Comparison of ENCODE assay signal across 8 cellular contexts in the genomic region with DNA sequence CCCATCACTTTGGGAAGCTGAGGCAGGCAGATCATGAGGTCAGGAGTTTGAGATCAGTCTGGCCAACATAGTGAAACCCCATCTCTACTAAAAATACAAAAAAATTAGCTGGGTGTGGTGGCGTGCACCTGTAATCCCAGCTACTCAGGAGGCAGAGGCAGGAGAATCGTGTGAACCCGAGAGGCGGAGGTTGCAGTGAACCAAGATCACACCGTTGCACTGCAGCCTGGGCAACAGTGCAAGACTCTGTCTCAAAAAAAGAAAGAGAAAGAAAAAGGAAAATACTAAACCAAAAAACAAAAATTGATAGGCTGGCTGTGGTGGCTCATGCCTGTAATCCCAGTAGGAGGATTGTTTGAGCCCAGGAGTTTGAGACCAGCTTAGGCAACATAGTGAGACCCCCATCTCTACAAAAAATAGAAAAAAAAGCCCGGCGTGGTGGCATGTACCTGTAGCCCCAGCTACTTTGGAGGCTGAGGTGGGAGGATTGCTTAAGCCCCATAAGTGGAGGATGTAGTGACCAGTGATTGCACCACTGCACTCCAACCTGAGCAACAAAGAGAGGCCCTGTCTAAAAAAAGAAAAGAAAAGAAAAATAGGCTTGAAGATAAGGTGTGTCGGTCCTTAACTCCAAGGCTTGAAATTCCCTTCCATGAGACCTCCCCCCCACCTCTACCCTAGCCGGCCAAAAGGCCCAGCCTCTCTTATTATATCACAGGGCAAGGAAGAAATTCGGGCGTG. TPM values are rescaled to one million over a fixed set of nuclear protein-coding genes. Genes with fewer than 3 reads are reported as not detected.
A peak's percentile ranks its signal among the peaks of the same experiment; 100 is the strongest.
DNase-seq lines count a peak whose midpoint lies in the region; ATAC-seq, FAIRE-seq and TF ChIP-seq lines count a peak whose summit lies in the region.
"Not testable (repeated sequence)": the region's sequence is repeated elsewhere in the genome, so short reads cannot be mapped to it uniquely, and the experiment has no call there.

No MANE protein-coding gene starts in this region.

- no CpG with 5 or more reads among the region's 11 CpGs for WGBS in IMR-90 (ENCODE audit: extremely low coverage in 2 of 2, insufficient read length in 1 of 2), 2 experiments
- 73% methylated on average over 11 of the region's 11 CpGs; no CpG with 5 or more reads in 1 of the 2 experiments for WGBS in H1 (ENCODE audit: extremely low coverage in 1 of 2, insufficient coverage in 1 of 2, insufficient read length in 1 of 2, insufficient replicate concordance in 2 of 2, low coverage in 1 of 2, low lambda C conversion rate in 2 of 2, missing lambda C conversion rate in 1 of 2), 2 experiments
- 64% methylated on average over 11 of the region's 11 CpGs for WGBS in thymus

- not testable (repeated sequence) for H2BK120ac ChIP-seq in IMR-90 (ENCODE audit: low read depth, low read length); H1 (replicated peaks; ENCODE audit: low read depth, low read length)

- not testable (repeated sequence) for H2AK5ac ChIP-seq in IMR-90 (ENCODE audit: low read depth, low read length); H1 (ENCODE audit: low read depth, low read length)

- FAIRE-seq in H1 (lab: Jason Lieb, UNC): not testable (repeated sequence)

- peak overlapping the region; percentile 12; the same call in 1 of the 2 replicates for H3K4ac ChIP-seq in IMR-90 (ENCODE audit: low read depth, low read length)
- H3K4ac ChIP-seq in H1 (replicated peaks; ENCODE audit: insufficient read length, low read depth, low read length): not testable (repeated sequence)

- 0 out of 2 replicates have a peak overlapping the region, but pooled peaks have one; percentile 40 for H3K56ac ChIP-seq in IMR-90 (ENCODE audit: extremely low read depth, insufficient read depth, low read length)
- not testable (repeated sequence) for H3K56ac ChIP-seq in H1 (replicated peaks; ENCODE audit: insufficient read length, low read depth, low read length)

- H4K20me1 ChIP-seq in IMR-90 (ENCODE audit: insufficient read depth, low read length); H1 (replicated peaks in 1 of 2; ENCODE audit: control insufficient read depth in 1 of 2, insufficient read depth in 2 of 2, low read length in 2 of 2); neural progenitor cell (ENCODE audit: low read depth): not testable (repeated sequence)

- not testable (repeated sequence) for TF ChIP-seq RAD21 in IMR-90 (IDR thresholded peaks at IDR 0.05; ENCODE audit: low read length); H1 (IDR thresholded peaks at IDR 0.05 in 1 of 2, conservative IDR thresholded peaks at IDR 0.05 in 1 of 2; ENCODE audit: low read depth in 2 of 2, low read length in 2 of 2)

- H2AFZ ChIP-seq in IMR-90 (replicated peaks; ENCODE audit: low read length, poor library complexity) (peak overlapping the region; percentile 87), H1 (ENCODE audit: low read length) (0 out of 2 replicates have a peak overlapping the region, but pooled peaks have one; percentile 88), neural progenitor cell (replicated peaks) (peak overlapping the region; percentile 79)

- H3K27ac ChIP-seq in IMR-90 (ENCODE audit: insufficient read depth, low read length); SK-N-MC; H1 (ENCODE audit: low read depth, low read length); iPS-18a (ENCODE audit: low read length); neural progenitor cell; thymus (ENCODE audit: low read depth): not testable (repeated sequence)

- dilution Hi-C loops in IMR-90 (cut with HindIII; ENCODE audit: low sequenced_read_pairs, unreplicated experiment): not testable (repeated sequence)

- H2BK20ac ChIP-seq in IMR-90 (ENCODE audit: low read depth, low read length); H1 (ENCODE audit: low read length): not testable (repeated sequence)

- H3K9ac ChIP-seq in IMR-90 (ENCODE audit: low read depth, low read length): peak overlapping the region; percentile 38; the same call in 1 of the 2 replicates
- H3K9ac ChIP-seq in SK-N-MC (ENCODE audit: insufficient read length): peak overlapping the region; percentile 95
- H3K9ac ChIP-seq in H1 (replicated peaks in 1 of 4; ENCODE audit: extremely low read depth in 1 of 4, low read depth in 3 of 4, low read length in 3 of 4): peak overlapping the region in 3 of 4 experiments; percentile 71 to 91 (median 86); a peak in 6 of 7 replicates
- peak overlapping the region; percentile 84 for H3K9ac ChIP-seq in iPS-18a (ENCODE audit: low read length)
- H3K9ac ChIP-seq in neural progenitor cell: peak overlapping the region; percentile 40

- peak overlapping the region; percentile 60; the same call in 1 of the 2 replicates for H3K23ac ChIP-seq in IMR-90 (ENCODE audit: low read depth, low read length)
- H3K23ac ChIP-seq in H1 (ENCODE audit: insufficient read length): not testable (repeated sequence)

- ATAC-seq in IMR-90 (ENCODE audit: low read depth): not testable (repeated sequence)

- H3K79me1 ChIP-seq in IMR-90 (ENCODE audit: low read depth in 1 of 2, low read length in 2 of 2): peaks cover 0 to 20% of the 10 kb centered on the region in 2 experiments; a peak in 2 of 4 replicates
- H3K79me1 ChIP-seq in H1 (ENCODE audit: low read depth, low read length): not testable (repeated sequence)

- H3K4me1 Mint-ChIP-seq in Caco-2 (ENCODE audit: low read depth, unreplicated experiment): not testable (repeated sequence)
- peaks cover 19% of the 10 kb centered on the region for H3K4me1 Mint-ChIP-seq in activated naive CD4-positive, alpha-beta T cell treated with anti-CD3 and anti-CD28 coated beads for 36 hours (ENCODE audit: low read depth)
- peaks cover 31% of the 10 kb centered on the region for H3K4me1 Mint-ChIP-seq in neural progenitor cell

- not testable (repeated sequence) for H3K27me3 Mint-ChIP-seq in Caco-2 (ENCODE audit: insufficient read depth, unreplicated experiment); activated naive CD4-positive, alpha-beta T cell treated with anti-CD3 and anti-CD28 coated beads for 36 hours (ENCODE audit: low read depth); neural progenitor cell (ENCODE audit: insufficient read depth, low read depth)

- H4K8ac ChIP-seq in IMR-90 (ENCODE audit: low read depth in 2 of 2, low read length in 2 of 2): peak overlapping the region in 1 of 2 experiments; percentile 6; a peak in 1 of 4 replicates
- not testable (repeated sequence) for H4K8ac ChIP-seq in H1 (ENCODE audit: extremely low read depth, insufficient read depth, low read length)

- H3F3A ChIP-seq in neural progenitor cell (ENCODE audit: low read depth): peaks cover 24% of the 10 kb centered on the region

- H3K9me3 ChIP-seq in Caco-2; IMR-90 (ENCODE audit: control insufficient read depth, insufficient read depth, low read length); SK-N-MC (ENCODE audit: low read depth, low read length); H1 (ENCODE audit: insufficient read depth in 2 of 2, low read depth in 1 of 2, low read length in 1 of 2); iPS-18a (ENCODE audit: control insufficient read depth, low read depth, low read length); neural progenitor cell (ENCODE audit: low read depth); thymus (ENCODE audit: control insufficient read depth): not testable (repeated sequence)

- peak overlapping the region; percentile 90 for H3K4me3 Mint-ChIP-seq in Caco-2 (ENCODE audit: unreplicated experiment)
- peak overlapping the region; percentile 99 for H3K4me3 Mint-ChIP-seq in activated naive CD4-positive, alpha-beta T cell treated with anti-CD3 and anti-CD28 coated beads for 36 hours
- H3K4me3 Mint-ChIP-seq in neural progenitor cell: peak overlapping the region; percentile 97

- not testable (repeated sequence) for BruUV-seq in Caco-2 (replicated peaks; lab: Mats Ljungman, UMichigan)
- BruUV-seq in IMR-90 (replicated peaks; lab: Mats Ljungman, UMichigan): TSS peak; percentile 59

- not testable (repeated sequence) for H3K9me3 Mint-ChIP-seq in Caco-2 (ENCODE audit: unreplicated experiment); activated naive CD4-positive, alpha-beta T cell treated with anti-CD3 and anti-CD28 coated beads for 36 hours; neural progenitor cell

- H4K5ac ChIP-seq in IMR-90 (ENCODE audit: low read depth, low read length); H1 (ENCODE audit: insufficient read length, low read depth, low read length): not testable (repeated sequence)

- H3K27ac Mint-ChIP-seq in Caco-2 (ENCODE audit: unreplicated experiment): peak overlapping the region; percentile 95
- peak overlapping the region; percentile 18 for H3K27ac Mint-ChIP-seq in activated naive CD4-positive, alpha-beta T cell treated with anti-CD3 and anti-CD28 coated beads for 36 hours
- H3K27ac Mint-ChIP-seq in neural progenitor cell: not testable (repeated sequence)

- H3K4me3 ChIP-seq in Caco-2 (ENCODE audit: low read depth, low read length) (peak overlapping the region; percentile 50), IMR-90 (ENCODE audit: insufficient read depth, low read depth, low read length) (peak overlapping the region; percentile 71; the same call in 1 of the 2 replicates), SK-N-MC (peak overlapping the region; percentile 100), H1 (ENCODE audit: extremely low read depth in 1 of 4, insufficient read depth in 2 of 4, low read depth in 3 of 4, low read length in 4 of 4) (peak overlapping the region; percentile 82 to 90 (median 83)), iPS-18a (ENCODE audit: low read length) (peak overlapping the region; percentile 80), neural progenitor cell (peak overlapping the region; percentile 69), thymus (ENCODE audit: low read length) (peak overlapping the region; percentile 66)

- H3K79me2 ChIP-seq in H1 (ENCODE audit: control insufficient read depth in 1 of 2, insufficient read depth in 2 of 2, low read length in 2 of 2) (peaks cover 0 to 23% of the 10 kb centered on the region in 2 experiments; a peak in 2 of 4 replicates), neural progenitor cell (ENCODE audit: low read depth) (peaks cover 58% of the 10 kb centered on the region)

- TF ChIP-seq CTCF in Caco-2 (IDR thresholded peaks at IDR 0.05; ENCODE audit: insufficient read depth in 1 of 2, low read depth in 1 of 2, low read length in 1 of 2, severe bottlenecking in 1 of 2, unreplicated experiment in 1 of 2); IMR-90 (conservative IDR thresholded peaks at IDR 0.05; ENCODE audit: low read depth, low read length); H1 (IDR thresholded peaks at IDR 0.05; ENCODE audit: control extremely low read depth in 1 of 3, insufficient read depth in 1 of 3, low read depth in 1 of 3, low read length in 3 of 3); neural progenitor cell (IDR thresholded peaks at IDR 0.05): not testable (repeated sequence)

- H2AK9ac ChIP-seq in IMR-90 (replicated peaks; ENCODE audit: low read depth, low read length, poor library complexity): peak overlapping the region; percentile 51

- POLR2A ChIA-PET in Caco-2 (lab: Charles Lee) (interaction anchor here (0.6 kb wide), 1 partner anchor 132 kb away, joined by 3 read pairs; no protein-coding TSS in a partner anchor), H1 (lab: Charles Lee; ENCODE audit: partially characterized antibody) (interaction anchor here (0.6 to 2.4 kb wide), 10 partner anchors 9 to 439 kb away, joined by 3 to 8 read pairs (median 4); a partner anchor contains a TSS)
- POLR2A ChIA-PET in IMR-90 (lab: Charles Lee; ENCODE audit: unreplicated experiment): not testable (repeated sequence)

- intact Hi-C loops in Caco-2 (cut with micrococcal nuclease; ENCODE audit: unreplicated experiment); IMR-90 (cut with micrococcal nuclease): not testable (repeated sequence)
- intact Hi-C loops in activated naive CD4-positive, alpha-beta T cell treated with anti-CD3 and anti-CD28 coated beads for 36 hours (cut with micrococcal nuclease): loop anchor here (2.0 kb wide), 2 partner anchors 243 to 515 kb away; no protein-coding TSS in a partner anchor

- not testable (repeated sequence) for H3K36me3 ChIP-seq in Caco-2 (ENCODE audit: control insufficient read depth, insufficient read depth, low read length); IMR-90 (ENCODE audit: control insufficient read depth, insufficient read depth, low read length); thymus (ENCODE audit: control insufficient read depth, insufficient read depth)
- H3K36me3 ChIP-seq in SK-N-MC (ENCODE audit: insufficient read depth, low read length) (peaks cover 30% of the 10 kb centered on the region), H1 (ENCODE audit: control insufficient read depth in 2 of 4, insufficient read depth in 4 of 4, low read length in 3 of 4) (peaks cover 0 to 18% (median 7%) of the 10 kb centered on the region in 4 experiments; a peak in 4 of 8 replicates), iPS-18a (ENCODE audit: control insufficient read depth, low read depth, low read length) (peaks cover 15% of the 10 kb centered on the region), neural progenitor cell (peaks cover 11% of the 10 kb centered on the region)

- not testable (repeated sequence) for TF ChIP-seq EP300 in H1 (IDR thresholded peaks at IDR 0.05; ENCODE audit: borderline replicate concordance in 1 of 2, low read depth in 2 of 2, low read length in 2 of 2)

- H3K4me2 ChIP-seq in IMR-90 (ENCODE audit: low read depth, low read length) (peak overlapping the region; percentile 87), H1 (ENCODE audit: insufficient read depth in 1 of 2, low read depth in 2 of 2, low read length in 2 of 2) (peak overlapping the region; percentile 78 to 89), neural progenitor cell (peak overlapping the region; percentile 89)

- not testable (repeated sequence) for H3K23me2 ChIP-seq in H1 (ENCODE audit: low read depth, low read length)

- not testable (repeated sequence) for H2BK5ac ChIP-seq in IMR-90 (ENCODE audit: low read depth, low read length, poor library complexity, severe bottlenecking); H1 (ENCODE audit: low read depth, low read length)

- not testable (repeated sequence) for H3K27me3 ChIP-seq in Caco-2 (replicated peaks; ENCODE audit: control insufficient read depth, insufficient read depth, low read length); IMR-90 (ENCODE audit: control insufficient read depth, insufficient read depth, low read length); H1 (replicated peaks in 1 of 4; ENCODE audit: control insufficient read depth in 3 of 4, extremely low read depth in 1 of 4, insufficient read depth in 3 of 4, low read length in 3 of 4); iPS-18a (ENCODE audit: control insufficient read depth, insufficient read depth, low read length); neural progenitor cell; thymus (ENCODE audit: control insufficient read depth, insufficient read depth)

- CTCF ChIA-PET in Caco-2 (lab: Charles Lee) (interaction anchor here (0.5 kb wide), 1 partner anchor 16 kb away, joined by 8 read pairs; no protein-coding TSS in a partner anchor), H1 (lab: Charles Lee; ENCODE audit: partially characterized antibody) (interaction anchor here (0.6 to 1.7 kb wide), 3 partner anchors 46 to 301 kb away, joined by 3 to 4 read pairs (median 3); no protein-coding TSS in a partner anchor)
- CTCF ChIA-PET in IMR-90 (lab: Yijun Ruan, JAX): not testable (repeated sequence)
- CTCF ChIA-PET in activated naive CD4-positive, alpha-beta T cell treated with anti-CD3 and anti-CD28 coated beads for 36 hours (lab: Charles Lee): interaction anchor here (0.6 to 1.6 kb wide), 3 partner anchors 11 to 273 kb away, joined by 3 to 4 read pairs (median 3); no protein-coding TSS in a partner anchor

- not testable (repeated sequence) for H3K4me1 ChIP-seq in Caco-2; IMR-90 (ENCODE audit: control insufficient read depth, insufficient read depth, low read length); H1 (replicated peaks in 1 of 4; ENCODE audit: control insufficient read depth in 3 of 4, insufficient read depth in 4 of 4, low read length in 3 of 4); iPS-18a (ENCODE audit: control insufficient read depth, low read depth, low read length); thymus (ENCODE audit: control insufficient read depth, insufficient read depth, low read length)
- peaks cover 14% of the 10 kb centered on the region for H3K4me1 ChIP-seq in neural progenitor cell

- not testable (repeated sequence) for DNase-seq in Caco-2; IMR-90; SK-N-MC (ENCODE audit: low read depth, low spot score); activated naive CD4-positive, alpha-beta T cell treated with anti-CD3 and anti-CD28 coated beads for 36 hours; H1 (ENCODE audit: low read depth in 1 of 2, low spot score in 2 of 2); neural progenitor cell (ENCODE audit: low spot score)

- not testable (repeated sequence) for H3K9me1 ChIP-seq in IMR-90 (ENCODE audit: insufficient read depth, low read length)

- H3K36me3 Mint-ChIP-seq in Caco-2 (ENCODE audit: insufficient read depth, unreplicated experiment): peaks cover 41% of the 10 kb centered on the region
- H3K36me3 Mint-ChIP-seq in activated naive CD4-positive, alpha-beta T cell treated with anti-CD3 and anti-CD28 coated beads for 36 hours (ENCODE audit: low read depth): peaks cover 24% of the 10 kb centered on the region
- not testable (repeated sequence) for H3K36me3 Mint-ChIP-seq in neural progenitor cell

- TF ChIP-seq POLR2A in IMR-90 (IDR thresholded peaks at IDR 0.05; ENCODE audit: low read depth, low read length); H1 (IDR thresholded peaks at IDR 0.05; ENCODE audit: control extremely low read depth in 1 of 2, low read depth in 2 of 2, low read length in 2 of 2): not testable (repeated sequence)

- H4K91ac ChIP-seq in IMR-90 (ENCODE audit: insufficient read depth, low read depth, low read length); H1 (replicated peaks; ENCODE audit: insufficient read length, low read length): not testable (repeated sequence)

- not testable (repeated sequence) for H3K18ac ChIP-seq in IMR-90 (ENCODE audit: low read depth, low read length); H1 (ENCODE audit: extremely low read depth, low read length)

- not testable (repeated sequence) for H2BK12ac ChIP-seq in H1 (ENCODE audit: low read depth, low read length)

- in situ Hi-C loops in IMR-90 (cut with MboI; ENCODE audit: low sequenced_read_pairs): not testable (repeated sequence)

- H3K14ac ChIP-seq in IMR-90 (replicated peaks; ENCODE audit: low read depth, low read length): peak overlapping the region; percentile 15; the same call in 1 of the 2 replicates
- not testable (repeated sequence) for H3K14ac ChIP-seq in H1 (ENCODE audit: insufficient read length)

- not testable (repeated sequence) for H2BK15ac ChIP-seq in IMR-90 (ENCODE audit: low read depth, low read length); H1 (ENCODE audit: low read length)

RNA-seq across cellular contexts. Expression of a gene that starts 0.9 kb away (rescaled TPM):
- total RNA-seq in Caco-2 (2022) (93.7 and 96.9 TPM in 2 replicates), IMR-90 (2012; rRNA removed) (12.9 and 34.2 TPM in 2 replicates), neural progenitor cell (ENCODE audit: low replicate concordance) (119 and 220 TPM in 2 replicates)
- polyA plus RNA-seq in IMR-90 (2012; rRNA removed) (57.3 and 60.5 TPM in 2 replicates), H1 (2011; rRNA removed) (39.1 and 124 TPM in 2 replicates), thymus (22.8 TPM)
- 8.3 and 14.6 TPM in 2 replicates for polyA plus RNA-seq in IMR-90 (2012; cell fraction: cytosol; rRNA removed)
- polyA plus RNA-seq in IMR-90 (2012; cell fraction: nucleus; rRNA removed; ENCODE audit: low replicate concordance): 3.0 and 12.8 TPM in 2 replicates
- total RNA-seq in activated naive CD4-positive, alpha-beta T cell treated with anti-CD3 and anti-CD28 coated beads for 36 hours: 100 to 1,000 TPM; 117 to 118 TPM
- 65.7 and 76.2 TPM in 2 replicates for total RNA-seq in H1 (2021; fragmentation: NEBNext Ultra II Directional; extraction: Animal tissue kit (Norgen Biotek cat#: 25700))
- polyA plus RNA-seq in H1 (2011; cell fraction: cytosol; rRNA removed): 133 TPM
- 167 TPM for polyA plus RNA-seq in H1 (2011; cell fraction: nucleus; rRNA removed)
- polyA plus RNA-seq in H1 (2012, experiment 1 of 2): 69.2 to 206 TPM (median 107 TPM) in 4 replicates
- polyA plus RNA-seq in H1 (2012, experiment 2 of 2): 45.1 TPM
- 52.6 TPM for polyA plus RNA-seq in H1 (2013, experiment 1 of 2)
- 50.7 TPM for polyA plus RNA-seq in H1 (2013, experiment 2 of 2)
- 114 and 182 TPM in 2 replicates for polyA minus RNA-seq in H1 (2011; rRNA and poly(A)+ RNA removed)
- polyA minus RNA-seq in H1 (2011; cell fraction: cytosol; rRNA and poly(A)+ RNA removed): 9.8 TPM
- polyA minus RNA-seq in H1 (2011; cell fraction: nucleus; rRNA and poly(A)+ RNA removed): 35.9 TPM

RNA-seq across cellular contexts. Expression of a gene that starts 7.3 kb away (rescaled TPM):
- total RNA-seq in Caco-2 (2022) (24.1 and 26.2 TPM in 2 replicates), IMR-90 (2012; rRNA removed) (13.1 and 13.9 TPM in 2 replicates), neural progenitor cell (ENCODE audit: low replicate concordance) (10.9 and 17.3 TPM in 2 replicates)
- polyA plus RNA-seq in IMR-90 (2012; rRNA removed) (15.6 and 19.4 TPM in 2 replicates), H1 (2011; rRNA removed) (3.9 and 6.2 TPM in 2 replicates), thymus (50.6 TPM)
- 5.1 and 8.0 TPM in 2 replicates for polyA plus RNA-seq in IMR-90 (2012; cell fraction: cytosol; rRNA removed)
- 2.6 and 16.5 TPM in 2 replicates for polyA plus RNA-seq in IMR-90 (2012; cell fraction: nucleus; rRNA removed; ENCODE audit: low replicate concordance)
- total RNA-seq in activated naive CD4-positive, alpha-beta T cell treated with anti-CD3 and anti-CD28 coated beads for 36 hours: 10 to 100 TPM; 13.7 to 14.5 TPM
- 14.4 and 18.9 TPM in 2 replicates for total RNA-seq in H1 (2021; fragmentation: NEBNext Ultra II Directional; extraction: Animal tissue kit (Norgen Biotek cat#: 25700))
- 9.4 TPM for polyA plus RNA-seq in H1 (2011; cell fraction: cytosol; rRNA removed)
- 5.0 TPM for polyA plus RNA-seq in H1 (2011; cell fraction: nucleus; rRNA removed)
- 12.3 to 18.3 TPM (median 14.1 TPM) in 4 replicates for polyA plus RNA-seq in H1 (2012, experiment 1 of 2)
- 2.2 TPM for polyA plus RNA-seq in H1 (2012, experiment 2 of 2)
- 21.4 TPM for polyA plus RNA-seq in H1 (2013, experiment 1 of 2)
- polyA plus RNA-seq in H1 (2013, experiment 2 of 2): 22.5 TPM
- polyA minus RNA-seq in H1 (2011; rRNA and poly(A)+ RNA removed): 11.7 and 15.2 TPM in 2 replicates
- polyA minus RNA-seq in H1 (2011; cell fraction: cytosol; rRNA and poly(A)+ RNA removed): 5.9 TPM
- 15.4 TPM for polyA minus RNA-seq in H1 (2011; cell fraction: nucleus; rRNA and poly(A)+ RNA removed)

RNA-seq across cellular contexts. Expression of a gene that starts 24.3 kb away (rescaled TPM):
- 11.5 and 17.5 TPM in 2 replicates for total RNA-seq in Caco-2 (2022)
- 26.7 and 29.4 TPM in 2 replicates for total RNA-seq in IMR-90 (2012; rRNA removed)
- polyA plus RNA-seq in IMR-90 (2012; rRNA removed): 6.7 and 7.4 TPM in 2 replicates
- polyA plus RNA-seq in IMR-90 (2012; cell fraction: cytosol; rRNA removed): 2.2 and 2.4 TPM in 2 replicates
- 2.9 and 14.9 TPM in 2 replicates for polyA plus RNA-seq in IMR-90 (2012; cell fraction: nucleus; rRNA removed; ENCODE audit: low replicate concordance)
- 10 to 100 TPM; 14.8 to 16.6 TPM for total RNA-seq in activated naive CD4-positive, alpha-beta T cell treated with anti-CD3 and anti-CD28 coated beads for 36 hours
- 12.9 and 13.5 TPM in 2 replicates for total RNA-seq in H1 (2021; fragmentation: NEBNext Ultra II Directional; extraction: Animal tissue kit (Norgen Biotek cat#: 25700))
- 4.3 and 6.0 TPM in 2 replicates for polyA plus RNA-seq in H1 (2011; rRNA removed)
- 5.6 TPM for polyA plus RNA-seq in H1 (2011; cell fraction: cytosol; rRNA removed)
- 4.5 TPM for polyA plus RNA-seq in H1 (2011; cell fraction: nucleus; rRNA removed)
- 5.9 to 9.9 TPM (median 8.6 TPM) in 4 replicates for polyA plus RNA-seq in H1 (2012, experiment 1 of 2)
- polyA plus RNA-seq in H1 (2012, experiment 2 of 2): 1.2 TPM
- 5.7 TPM for polyA plus RNA-seq in H1 (2013, experiment 1 of 2)
- polyA plus RNA-seq in H1 (2013, experiment 2 of 2): 6.1 TPM
- 39.4 and 44.4 TPM in 2 replicates for polyA minus RNA-seq in H1 (2011; rRNA and poly(A)+ RNA removed)
- polyA minus RNA-seq in H1 (2011; cell fraction: cytosol; rRNA and poly(A)+ RNA removed): 13.8 TPM
- 47.9 TPM for polyA minus RNA-seq in H1 (2011; cell fraction: nucleus; rRNA and poly(A)+ RNA removed)
- total RNA-seq in neural progenitor cell (ENCODE audit: low replicate concordance): 20.5 and 23.0 TPM in 2 replicates
- 7.3 TPM for polyA plus RNA-seq in thymus

Comparison
In these comparisons a context has a peak if more than half of its experiments do, and no peak if none do; other contexts are left out.
1. H3K4me3 ChIP-seq: peak in every context shown above with its lines; median percentile 100 in SK-N-MC; 83 in H1; 80 in iPS-18a; 71 in IMR-90; 69 in neural progenitor cell; 66 in thymus; 50 in Caco-2.
2. H3K9ac ChIP-seq: peak in every context shown above with its lines; median percentile 95 in SK-N-MC; 86 in H1; 84 in iPS-18a; 40 in neural progenitor cell; 38 in IMR-90.